ENCODE assay signal across 18 cellular contexts in genomic region chr14:23531391-23531790, GRCh38. TPM values are rescaled to one million over a fixed set of nuclear protein-coding genes. Genes with fewer than 3 reads are reported as not detected.
"Had no signal": no experiment of that assay in that cellular context is flagged by ENCODE, and none has a peak within 500 bp of the region (broad histone marks: within the 10 kb centered on the region; RNA-seq: fewer than 3 reads in every experiment).

No MANE protein-coding gene starts in this region.

- H3K27me3 Mint-ChIP-seq: memory B cell had no signal

- H3K27ac ChIP-seq: epithelial cell of prostate, esophagus muscularis mucosa, lower lobe of right lung, neural progenitor cell, right atrium auricular region had no signal

- H2AFZ ChIP-seq: neural progenitor cell had no signal

- H3K27ac Mint-ChIP-seq: memory B cell, mesothelial cell of epicardium, neural progenitor cell had no signal

- H3K36me3 ChIP-seq: left ventricle myocardium inferior, lower lobe of right lung, neural progenitor cell, right atrium auricular region had no signal

- H3K9me3 Mint-ChIP-seq: immature natural killer cell, memory B cell, mesothelial cell of epicardium, natural killer cell, neural progenitor cell had no signal

- H3K4me1 Mint-ChIP-seq: immature natural killer cell, natural killer cell had no signal

- H3K4me2 ChIP-seq: neural progenitor cell had no signal

- H3K9me3 ChIP-seq: esophagus muscularis mucosa, left ventricle myocardium inferior, lower lobe of right lung, right atrium auricular region had no signal

- H3K4me3 ChIP-seq: esophagus muscularis mucosa, left ventricle myocardium inferior, lower lobe of right lung, neural progenitor cell, right atrium auricular region had no signal

- H3K4me1 ChIP-seq: esophagus muscularis mucosa, right atrium auricular region had no signal

- DNase-seq: effector memory CD4-positive, alpha-beta T cell; immature natural killer cell; left ventricle myocardium inferior; lower lobe of right lung; natural killer cell; occipital lobe; small intestine; stimulated activated CD4-positive, alpha-beta T cell treated with anti-CD3 and anti-CD28 coated beads, Interleukin-2, amount 100 ng/mL, for 48 hours; stimulated activated naive CD4-positive, alpha-beta T cell treated with Interleukin-2 at 50 U/mL for 16 hours; trophoblast cell had no signal

- H3K4me3 Mint-ChIP-seq: immature natural killer cell, memory B cell, mesothelial cell of epicardium, natural killer cell, neural progenitor cell had no signal

- H3K27me3 ChIP-seq: esophagus muscularis mucosa, neural progenitor cell, right atrium auricular region had no signal

- H3K36me3 Mint-ChIP-seq: immature natural killer cell, natural killer cell had no signal

- H3K9ac ChIP-seq: neural progenitor cell had no signal

RNA-seq across cellular contexts. Expression of gene JPH4, which starts 47.2 kb away (rescaled TPM):
- total RNA-seq: fibroblast of villous mesenchyme, myocyte had no signal
